Comparison of ENCODE assay signal across 20 cellular contexts in genomic region chr13:110130431-110130830, GRCh38.
"Had no signal": no experiment of that assay in that cellular context is flagged by ENCODE, and none has a peak within 500 bp of the region (broad histone marks: within the 10 kb centered on the region; RNA-seq: fewer than 3 reads in every experiment).

No MANE protein-coding gene starts in this region.

- H3K9me3 Mint-ChIP-seq: activated CD4-positive, alpha-beta T cell treated with anti-CD3 and anti-CD28 coated beads, Interleukin-2, amount 10 ng/mL, durations not matched to agents 7 days and 5 days; activated naive CD4-positive, alpha-beta T cell treated with anti-CD3 and anti-CD28 coated beads, Interleukin-2, amount 10 ng/mL, durations not matched to agents 7 days and 5 days; activated T-cell treated with anti-CD3 and anti-CD28 coated beads, Interleukin-2, amount 50 U/mL, for 4 hours; dendritic cell treated with granulocyte-macrophage colony-stimulating factor and Interleukin-4, amounts not matched to agents 40 ng/mL and 50 ng/mL, for 4 days; effector memory CD8-positive, alpha-beta T cell; T-helper 1 cell treated with Interleukin-12 subunit alpha and Interleukin-12 subunit beta and Interleukin-4 antibody, amounts not matched to agents 30 μg/mL and 1 μg/mL, for 36 hours had no signal

- H3K4me2 ChIP-seq: hepatocyte had no signal

- H3K4me3 ChIP-seq: breast epithelium, hepatocyte, mucosa of descending colon, thyroid gland had no signal

- H3K27ac ChIP-seq: breast epithelium, hepatocyte had no signal

- H3K36me3 Mint-ChIP-seq: activated naive CD4-positive, alpha-beta T cell treated with anti-CD3 and anti-CD28 coated beads, Interleukin-2, amount 10 ng/mL, durations not matched to agents 7 days and 5 days; naive thymus-derived CD4-positive, alpha-beta T cell had no signal

- H3K36me3 ChIP-seq: breast epithelium, thyroid gland had no signal

- ATAC-seq: activated CD8-positive, alpha-beta T cell treated with anti-CD3 and anti-CD28 coated beads, Interleukin-2, amount 10 ng/mL, durations not matched to agents 7 days and 5 days; activated T-cell treated with anti-CD3 and anti-CD28 coated beads, Interleukin-2, amount 50 U/mL, for 4 hours; effector memory CD8-positive, alpha-beta T cell; left cardiac atrium; mucosa of descending colon; naive thymus-derived CD4-positive, alpha-beta T cell had no signal

- DNase-seq: activated CD4-positive, alpha-beta T cell treated with anti-CD3 and anti-CD28 coated beads, Interleukin-2, amount 10 ng/mL, durations not matched to agents 7 days and 5 days; activated CD8-positive, alpha-beta T cell treated with anti-CD3 and anti-CD28 coated beads, Interleukin-2, amount 10 ng/mL, durations not matched to agents 7 days and 5 days; activated effector memory CD4-positive, alpha-beta T cell treated with Interleukin-2 at 50 U/mL for 16 hours; activated naive CD4-positive, alpha-beta T cell treated with anti-CD3 and anti-CD28 coated beads, Interleukin-2, amount 10 ng/mL, durations not matched to agents 7 days and 5 days; activated T-cell treated with anti-CD3 and anti-CD28 coated beads, Interleukin-2, amount 50 U/mL, for 4 hours; aorta; cerebellar nuclear complex; effector memory CD8-positive, alpha-beta T cell; left cardiac atrium; mesenchymal stem cell; mucosa of descending colon; naive thymus-derived CD4-positive, alpha-beta T cell; retina; stimulated activated CD4-positive, alpha-beta T cell treated with anti-CD3 and anti-CD28 coated beads, Interleukin-2, amount 100 ng/mL, for 24 hours; stimulated activated naive CD4-positive, alpha-beta T cell treated with Interleukin-2 at 50 U/mL for 16 hours; thyroid gland had no signal

- H3K4me3 Mint-ChIP-seq: activated CD4-positive, alpha-beta T cell treated with anti-CD3 and anti-CD28 coated beads, Interleukin-2, amount 10 ng/mL, durations not matched to agents 7 days and 5 days; activated CD8-positive, alpha-beta T cell treated with anti-CD3 and anti-CD28 coated beads, Interleukin-2, amount 10 ng/mL, durations not matched to agents 7 days and 5 days; activated naive CD4-positive, alpha-beta T cell treated with anti-CD3 and anti-CD28 coated beads, Interleukin-2, amount 10 ng/mL, durations not matched to agents 7 days and 5 days; activated T-cell treated with anti-CD3 and anti-CD28 coated beads, Interleukin-2, amount 50 U/mL, for 4 hours; dendritic cell treated with granulocyte-macrophage colony-stimulating factor and Interleukin-4, amounts not matched to agents 40 ng/mL and 50 ng/mL, for 4 days; effector memory CD8-positive, alpha-beta T cell; naive thymus-derived CD4-positive, alpha-beta T cell; T-helper 1 cell treated with Interleukin-12 subunit alpha and Interleukin-12 subunit beta and Interleukin-4 antibody, amounts not matched to agents 30 μg/mL and 1 μg/mL, for 36 hours had no signal

- H3K27me3 ChIP-seq: breast epithelium, hepatocyte, thyroid gland had no signal

- H3K9me3 ChIP-seq: breast epithelium, mucosa of descending colon, thyroid gland had no signal

- H3K27ac Mint-ChIP-seq: activated CD4-positive, alpha-beta T cell treated with anti-CD3 and anti-CD28 coated beads, Interleukin-2, amount 10 ng/mL, durations not matched to agents 7 days and 5 days; activated CD8-positive, alpha-beta T cell treated with anti-CD3 and anti-CD28 coated beads, Interleukin-2, amount 10 ng/mL, durations not matched to agents 7 days and 5 days; dendritic cell treated with granulocyte-macrophage colony-stimulating factor and Interleukin-4, amounts not matched to agents 40 ng/mL and 50 ng/mL, for 4 days; effector memory CD8-positive, alpha-beta T cell; naive thymus-derived CD4-positive, alpha-beta T cell; T-helper 1 cell treated with Interleukin-12 subunit alpha and Interleukin-12 subunit beta and Interleukin-4 antibody, amounts not matched to agents 30 μg/mL and 1 μg/mL, for 36 hours had no signal

- H3K4me1 Mint-ChIP-seq: activated CD4-positive, alpha-beta T cell treated with anti-CD3 and anti-CD28 coated beads, Interleukin-2, amount 10 ng/mL, durations not matched to agents 7 days and 5 days; activated naive CD4-positive, alpha-beta T cell treated with anti-CD3 and anti-CD28 coated beads, Interleukin-2, amount 10 ng/mL, durations not matched to agents 7 days and 5 days had no signal
